Comparison of ENCODE assay signal across 20 cellular contexts in the genomic region with DNA sequence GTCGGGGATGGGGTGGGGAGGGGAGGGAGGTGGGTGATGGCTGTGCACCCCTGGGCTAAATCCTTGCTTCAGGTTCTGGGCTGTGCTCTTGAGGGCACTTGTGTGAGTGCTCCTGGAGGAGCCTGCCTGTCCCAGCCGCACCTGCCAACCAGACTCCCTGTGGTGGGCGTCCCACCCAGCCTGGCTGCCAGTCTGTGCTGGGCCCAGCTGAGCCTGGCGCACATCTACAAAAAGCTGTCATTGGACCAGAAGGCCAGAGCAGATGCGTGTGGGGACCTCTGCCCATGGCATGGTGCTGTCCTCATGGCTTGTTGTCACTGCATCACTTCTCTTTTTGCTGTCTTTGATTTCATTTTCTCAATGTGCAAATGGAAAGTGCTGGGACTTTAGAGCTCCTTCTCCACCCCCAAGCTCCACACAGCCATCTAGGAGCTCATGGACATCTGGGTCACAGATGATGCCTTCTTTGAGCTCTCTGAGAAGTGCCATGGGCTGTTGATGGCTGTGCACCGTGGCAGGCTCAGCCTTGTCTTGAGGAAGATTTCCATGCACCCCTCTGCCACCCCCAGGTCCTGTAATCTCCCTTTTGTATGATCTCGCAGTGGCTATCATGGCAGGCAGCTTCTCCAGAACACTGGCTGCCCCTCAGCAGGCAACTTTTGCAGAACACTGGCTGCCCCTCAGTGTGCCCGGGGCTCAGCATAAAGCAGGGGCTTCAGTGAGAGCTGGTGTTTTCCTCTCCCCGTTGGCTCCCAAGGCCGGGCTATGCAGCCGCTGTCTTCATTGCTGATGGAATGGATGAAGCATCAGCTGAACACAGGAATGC.
DNase-seq lines count a peak whose midpoint lies in the region; ATAC-seq and TF ChIP-seq lines count a peak whose summit lies in the region.
"Had no signal": no experiment of that assay in that cellular context is flagged by ENCODE, and none has a peak within 500 bp of the region (broad histone marks: within the 10 kb centered on the region; RNA-seq: fewer than 3 reads in every experiment).

No MANE protein-coding gene starts in this region.

- peak; percentile 47 for DNase-seq in right atrium auricular region (ENCODE audit: low spot score)
- DNase-seq in heart right ventricle, result no peak
- peak; percentile 33 for DNase-seq in endodermal cell
- peak; percentile 81 for DNase-seq in mesenteric fat pad (ENCODE audit: low spot score)
- no peak for DNase-seq in PC-3
- no peak for DNase-seq in NCI-H526 treated with DMSO at 0.1 percent for 48 hours (lab: John Stamatoyannopoulos, UW)
- no peak for DNase-seq in PC-9
- DNase-seq: CD4-positive, alpha-beta T cell; COR-L47; DMS 273 treated with DMSO at 0.1 percent for 48 hours; H7; NCI-H1092 treated with DMSO at 0.1 percent for 48 hours; NCI-H1436 treated with DMSO at 0.1 percent for 48 hours; NCI-H1930; NCI-H2227 treated with DMSO at 0.1 percent for 48 hours; NCI-H510A treated with DMSO at 0.1 percent for 48 hours; NCI-H774; NK-92 treated with Interleukin-12 subunit alpha and Interleukin-12 subunit beta, amount 100 ng/mL, for 24 hours had no signal

- H3K27me3 Mint-ChIP-seq in endodermal cell (ENCODE audit: insufficient read depth), result no peaks in the 10 kb centered on the region
- H3K27me3 Mint-ChIP-seq: CD4-positive, alpha-beta T cell had no signal

- H3K4me1 ChIP-seq in right atrium auricular region (no peaks in the 10 kb centered on the region), heart right ventricle (no peaks in the 10 kb centered on the region), endodermal cell (ENCODE audit: control insufficient read depth, insufficient read depth, low read length) (no peaks in the 10 kb centered on the region), PC-3 (ENCODE audit: insufficient read depth, low read length) (no peaks in the 10 kb centered on the region), PC-9 (replicated peaks; ENCODE audit: insufficient read depth) (no peaks in the 10 kb centered on the region)
- H3K4me1 ChIP-seq: Peyer's patch had no signal

- no peaks in the 10 kb centered on the region for H3K9me3 Mint-ChIP-seq in endodermal cell
- H3K9me3 Mint-ChIP-seq: CD4-positive, alpha-beta T cell had no signal

- H3K9me3 ChIP-seq in right atrium auricular region, result no peaks in the 10 kb centered on the region
- no peaks in the 10 kb centered on the region for H3K9me3 ChIP-seq in heart right ventricle
- no peaks in the 10 kb centered on the region for H3K9me3 ChIP-seq in endodermal cell (ENCODE audit: control insufficient read depth, low read length)
- no peaks in the 10 kb centered on the region for H3K9me3 ChIP-seq in PC-3 (ENCODE audit: low read length)
- H3K9me3 ChIP-seq in PC-9 (ENCODE audit: insufficient read depth, low read depth), result no peaks in the 10 kb centered on the region
- H3K9me3 ChIP-seq: Peyer's patch had no signal

- H3F3A ChIP-seq in PC-3 (ENCODE audit: low read length, unreplicated experiment), result no peaks in the 10 kb centered on the region
- no peaks in the 10 kb centered on the region for H3F3A ChIP-seq in PC-9 (ENCODE audit: insufficient read depth, low read depth)

- H3K9ac ChIP-seq in endodermal cell (ENCODE audit: extremely low read depth, low read length, poor library complexity, severe bottlenecking) (no peak overlapping the region), PC-3 (ENCODE audit: low read length) (no peak overlapping the region)
- H3K9ac ChIP-seq: KMS-11 had no signal

- no peaks in the 10 kb centered on the region for H3K9me2 ChIP-seq in PC-3 (replicated peaks; ENCODE audit: low read length)
- no peaks in the 10 kb centered on the region for H3K9me2 ChIP-seq in PC-9 (ENCODE audit: insufficient read depth)

- peaks cover 3% of the 10 kb centered on the region for H3K36me3 Mint-ChIP-seq in endodermal cell (ENCODE audit: low read depth)

- no peaks in the 10 kb centered on the region for H3K4me1 Mint-ChIP-seq in endodermal cell

- no peak overlapping the region for H3K27ac Mint-ChIP-seq in endodermal cell
- H3K27ac Mint-ChIP-seq: CD4-positive, alpha-beta T cell had no signal

- ATAC-seq in heart right ventricle, result no peak
- ATAC-seq in PC-3, result no peak

- WGBS in heart right ventricle, 2 donors, result 93 to 94% methylated on average over 11 of the region's 11 CpGs
- 93 to 94% methylated on average over 7 to 11 of the region's 11 CpGs for WGBS in endodermal cell (ENCODE audit: insufficient coverage in 1 of 2, insufficient read length in 1 of 2), 2 experiments

- TF ChIP-seq CTCF in right atrium auricular region (IDR thresholded peaks at IDR 0.05) (no peak), heart right ventricle (IDR thresholded peaks at IDR 0.05) (no peak), endodermal cell (conservative IDR thresholded peaks at IDR 0.05) (no peak), PC-3 (conservative IDR thresholded peaks at IDR 0.05; ENCODE audit: low read depth, low read length) (no peak), PC-9 (conservative IDR thresholded peaks at IDR 0.05) (no peak)

- H3K4me3 ChIP-seq in right atrium auricular region, result no peak overlapping the region
- H3K4me3 ChIP-seq in heart right ventricle, result no peak overlapping the region
- no peak overlapping the region for H3K4me3 ChIP-seq in endodermal cell (ENCODE audit: low read length)
- no peak overlapping the region for H3K4me3 ChIP-seq in PC-3 (ENCODE audit: low read length)
- H3K4me3 ChIP-seq in PC-9, result no peak overlapping the region
- H3K4me3 ChIP-seq: Peyer's patch had no signal

- intact Hi-C loops in heart right ventricle (cut with DNase I) (no loop called here), PC-3 (cut with micrococcal nuclease) (no loop called here), PC-9 (cut with micrococcal nuclease; ENCODE audit: unreplicated experiment) (no loop called here)

- H2AFZ ChIP-seq in PC-3 (ENCODE audit: low read length), result no peak overlapping the region
- no peak overlapping the region for H2AFZ ChIP-seq in PC-9

- no TSS peak for BruUV-seq in PC-3 (replicated peaks; lab: Mats Ljungman, UMichigan)
- BruUV-seq in PC-9 (replicated peaks; lab: Mats Ljungman, UMichigan), result no TSS peak

- H3K36me3 ChIP-seq in right atrium auricular region, result no peaks in the 10 kb centered on the region
- H3K36me3 ChIP-seq in heart right ventricle, result no peaks in the 10 kb centered on the region
- no peaks in the 10 kb centered on the region for H3K36me3 ChIP-seq in endodermal cell (ENCODE audit: control insufficient read depth, insufficient read depth, low read length)
- H3K36me3 ChIP-seq in PC-3 (ENCODE audit: low read depth, low read length), result no peaks in the 10 kb centered on the region
- no peaks in the 10 kb centered on the region for H3K36me3 ChIP-seq in PC-9 (ENCODE audit: low read depth)
- H3K36me3 ChIP-seq: Peyer's patch had no signal

- no peaks in the 10 kb centered on the region for H3K79me2 ChIP-seq in PC-3 (ENCODE audit: low read length)
- no peaks in the 10 kb centered on the region for H3K79me2 ChIP-seq in PC-9 (ENCODE audit: low read depth)

- H3K27ac ChIP-seq in right atrium auricular region (no peak overlapping the region), heart right ventricle (no peak overlapping the region), endodermal cell (ENCODE audit: low read depth, low read length) (no peak overlapping the region), PC-3 (ENCODE audit: low read length) (no peak overlapping the region), PC-9 (no peak overlapping the region)
- H3K27ac ChIP-seq: KMS-11, Peyer's patch had no signal

- H3K27me3 ChIP-seq in right atrium auricular region (no peaks in the 10 kb centered on the region), heart right ventricle (no peaks in the 10 kb centered on the region), endodermal cell (ENCODE audit: control insufficient read depth, insufficient read depth, low read length, poor library complexity, severe bottlenecking) (no peaks in the 10 kb centered on the region), PC-3 (ENCODE audit: low read length) (no peaks in the 10 kb centered on the region), PC-9 (ENCODE audit: insufficient read depth, low read depth) (peaks cover 75% of the 10 kb centered on the region)
- H3K27me3 ChIP-seq: Peyer's patch had no signal

- POLR2A ChIA-PET in PC-3 (lab: Charles Lee; ENCODE audit: unreplicated experiment) (no interaction called here), PC-9 (lab: Charles Lee; ENCODE audit: unreplicated experiment) (no interaction called here)

- H3K4me2 ChIP-seq in PC-3 (ENCODE audit: low read length) (no peak overlapping the region), PC-9 (no peak overlapping the region)
- H3K4me2 ChIP-seq: KMS-11 had no signal

- H4K20me1 ChIP-seq in PC-3 (ENCODE audit: low read length), result no peaks in the 10 kb centered on the region
- no peaks in the 10 kb centered on the region for H4K20me1 ChIP-seq in PC-9 (ENCODE audit: insufficient read depth)

- CTCF ChIA-PET in PC-3 (lab: Charles Lee), result no interaction called here
- CTCF ChIA-PET in PC-9 (lab: Charles Lee), result no interaction called here

- H3K4me3 Mint-ChIP-seq in endodermal cell, result no peak overlapping the region
- H3K4me3 Mint-ChIP-seq: CD4-positive, alpha-beta T cell had no signal

Comparison
In these comparisons a context has a peak if more than half of its experiments do, and no peak if none do; other contexts are left out.
1. DNase-seq: peak in right atrium auricular region (single experiment), endodermal cell (single experiment) and mesenteric fat pad (single experiment); none in heart right ventricle (0 of 2), PC-3 (single experiment), NCI-H526 treated with DMSO at 0.1 percent for 48 hours (single experiment) and PC-9 (0 of 2).